ENCODE assay signal across 9 cellular contexts in the genomic region with DNA sequence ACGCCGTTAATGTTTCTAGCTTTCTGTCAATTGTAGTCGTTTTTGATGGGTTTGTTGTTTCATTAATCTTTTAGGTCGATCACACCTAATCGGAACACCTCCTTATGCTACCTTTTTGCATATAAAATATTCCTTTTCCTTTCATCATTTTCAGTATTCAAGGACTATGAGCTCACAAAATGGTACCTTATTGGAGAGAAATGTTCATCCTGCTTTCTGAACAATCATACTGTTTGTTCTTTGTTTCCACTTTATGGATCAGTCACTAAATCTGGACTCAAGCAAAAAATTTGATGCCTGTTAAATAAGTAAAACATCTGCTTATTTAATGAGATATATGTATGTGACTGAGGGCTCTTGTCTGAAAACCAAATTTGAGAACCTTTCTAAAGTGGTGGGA. TPM values are rescaled to one million over a fixed set of nuclear protein-coding genes. Genes with fewer than 3 reads are reported as not detected.
DNase-seq lines count a peak whose midpoint lies in the region; ATAC-seq and TF ChIP-seq lines count a peak whose summit lies in the region.
"Had no signal": no experiment of that assay in that cellular context is flagged by ENCODE, and none has a peak within 500 bp of the region (broad histone marks: within the 10 kb centered on the region; RNA-seq: fewer than 3 reads in every experiment).

No MANE protein-coding gene starts in this region.

- H3K27ac Mint-ChIP-seq in Caco-2 (ENCODE audit: unreplicated experiment) = peak overlapping the region; percentile 94
- no peak overlapping the region for H3K27ac Mint-ChIP-seq in naive B cell

- no peaks in the 10 kb centered on the region for H3K27me3 ChIP-seq in Caco-2 (replicated peaks; ENCODE audit: control insufficient read depth, insufficient read depth, low read length)
- H3K27me3 ChIP-seq in brain microvascular endothelial cell (replicated peaks) = no peaks in the 10 kb centered on the region

- H3K27ac ChIP-seq in KOPT-K1 (ENCODE audit: low read depth, low read length, poor library complexity, severe bottlenecking) (peak overlapping the region; percentile 87), brain microvascular endothelial cell (no peak overlapping the region), caudate nucleus (ENCODE audit: low read depth, low read length) (no peak overlapping the region)

- peak overlapping the region; percentile 93 for H3K4me3 Mint-ChIP-seq in Caco-2 (ENCODE audit: unreplicated experiment)
- H3K4me3 Mint-ChIP-seq in naive B cell = peak overlapping the region in 7 of 8 donors; percentile 85 to 98 (median 94)

- no peaks in the 10 kb centered on the region; the same call in 1 of the 2 replicates for H3K4me1 ChIP-seq in Caco-2

- H3K4me1 Mint-ChIP-seq in Caco-2 (ENCODE audit: low read depth, unreplicated experiment) = no peaks in the 10 kb centered on the region
- H3K4me1 Mint-ChIP-seq in naive B cell = peaks cover 12 to 31% (median 26%) of the 10 kb centered on the region in 3 donors

- intact Hi-C loops in Caco-2 (cut with micrococcal nuclease; ENCODE audit: unreplicated experiment) = no loop called here

- in situ Hi-C loops in brain microvascular endothelial cell (cut with HindIII; ENCODE audit: low pct_ligation_motif_present, low sequenced_read_pairs) = no loop called here

- H3K27me3 Mint-ChIP-seq in Caco-2 (ENCODE audit: insufficient read depth, unreplicated experiment) (no peaks in the 10 kb centered on the region), naive B cell (no peaks in the 10 kb centered on the region)

- TF ChIP-seq CTCF in Caco-2 (IDR thresholded peaks at IDR 0.05; ENCODE audit: insufficient read depth in 1 of 2, low read depth in 1 of 2, low read length in 1 of 2, severe bottlenecking in 1 of 2, unreplicated experiment in 1 of 2) (no peak), brain microvascular endothelial cell (IDR thresholded peaks at IDR 0.05; ENCODE audit: low read depth, low read length, missing control alignments) (no peak)

- H3K4me3 ChIP-seq in Caco-2 (ENCODE audit: low read depth, low read length) (peak overlapping the region; percentile 75), brain microvascular endothelial cell (ENCODE audit: low read depth, low read length) (peak overlapping the region; percentile 91)

- POLR2A ChIA-PET in Caco-2 (lab: Charles Lee) = interaction anchor here (1.0 kb wide), 1 partner anchor 16 kb away, joined by 4 read pairs; no protein-coding TSS in a partner anchor

- no TSS peak for BruUV-seq in Caco-2 (replicated peaks; lab: Mats Ljungman, UMichigan)

- CTCF ChIA-PET in Caco-2 (lab: Charles Lee) = no interaction called here

- H3K9me3 Mint-ChIP-seq in Caco-2 (ENCODE audit: unreplicated experiment) (peaks cover 20% of the 10 kb centered on the region), naive B cell (peaks cover 0 to 11% (median 2%) of the 10 kb centered on the region in 7 donors)

- ATAC-seq in naive B cell (ENCODE audit: low read depth in 2 of 2) (no peak), GM18517 (IDR thresholded peaks at IDR 0.05; ENCODE audit: unreplicated experiment) (no peak)

- H3K9me3 ChIP-seq in Caco-2 (peaks cover 8% of the 10 kb centered on the region), KOPT-K1 (ENCODE audit: insufficient read depth, low read length, poor library complexity, severe bottlenecking) (peaks cover 67% of the 10 kb centered on the region)

- DNase-seq in Caco-2 (no peak), brain microvascular endothelial cell (no peak), naive B cell (no peak), LoVo (ENCODE audit: low spot score) (no peak), caudate nucleus (lab: John Stamatoyannopoulos, UW) (no peak), GM03348 (ENCODE audit: low spot score) (no peak)
- DNase-seq: activated CD4-positive, alpha-beta T cell treated with anti-CD3 and anti-CD28 coated beads for 4 hours had no signal

- peaks cover 3% of the 10 kb centered on the region for H3K36me3 ChIP-seq in Caco-2 (ENCODE audit: control insufficient read depth, insufficient read depth, low read length)
- peaks cover 68% of the 10 kb centered on the region for H3K36me3 ChIP-seq in KOPT-K1 (ENCODE audit: insufficient read depth, low read length)
- H3K36me3 ChIP-seq in brain microvascular endothelial cell (replicated peaks) = peaks cover 2% of the 10 kb centered on the region

- H3K36me3 Mint-ChIP-seq in Caco-2 (ENCODE audit: insufficient read depth, unreplicated experiment) (peaks cover 34% of the 10 kb centered on the region), naive B cell (peaks cover 9 to 10% of the 10 kb centered on the region in 2 donors)

RNA-seq across cellular contexts. Expression of gene KIF15, which starts 1.1 kb away (rescaled TPM):
- total RNA-seq in Caco-2 (2022) = 22.4 and 25.3 TPM in 2 replicates
- under 1 TPM in 5 of 6 donors, not detected in 1; 0.12 to 0.42 (median 0.36) TPM for polyA plus RNA-seq in naive B cell (ENCODE audit: low read depth in 6 of 6)

RNA-seq across cellular contexts. Expression of gene KIAA1143, which starts 1.3 kb away (rescaled TPM):
- 29.0 and 29.8 TPM in 2 replicates for total RNA-seq in Caco-2 (2022)
- polyA plus RNA-seq in naive B cell (ENCODE audit: low read depth in 6 of 6) = 10 to 100 TPM in 5 of 6 donors, 1 to 10 TPM in 1; 9.5 to 36.8 (median 28.2) TPM

RNA-seq across cellular contexts. Expression of gene ZNF501, which starts 33.3 kb away (rescaled TPM):
- 3.2 and 3.3 TPM in 2 replicates for total RNA-seq in Caco-2 (2022)
- polyA plus RNA-seq in naive B cell (ENCODE audit: low read depth in 6 of 6) = 1 to 10 TPM in 5 of 6 donors, not detected in 1; 1.4 to 7.8 (median 4.0) TPM

RNA-seq across cellular contexts. Expression of gene ZNF502, which starts 50.2 kb away (rescaled TPM):
- total RNA-seq in Caco-2 (2022) = 2.0 TPM in 2 replicates
- polyA plus RNA-seq in naive B cell (ENCODE audit: low read depth in 6 of 6) = 1 to 10 TPM; 4.6 to 6.0 (median 5.4) TPM
